ENCODE assay signal across 8 cellular contexts in genomic region chr1:16440150-16440479, GRCh38. TPM values are rescaled to one million over a fixed set of nuclear protein-coding genes. Genes with fewer than 3 reads are reported as not detected.
A peak's percentile ranks its signal among the peaks of the same experiment; 100 is the strongest.
DNase-seq lines count a peak whose midpoint lies in the region; ATAC-seq lines count a peak whose summit lies in the region.

No MANE protein-coding gene starts in this region.

- WGBS in urinary bladder: 36% methylated on average over 7 of the region's 7 CpGs

- DNase-seq in NCI-H2029 treated with DMSO at 0.1 percent for 48 hours (lab: John Stamatoyannopoulos, UW): peak; percentile 53
- DNase-seq in NCI-H2029 (lab: John Stamatoyannopoulos, UW): no peak
- no peak for DNase-seq in adipocyte (ENCODE audit: low read depth)
- DNase-seq in left colon: no peak
- no peak for DNase-seq in effector CD8-positive, alpha-beta T cell (lab: John Stamatoyannopoulos, UW)

- H3K36me3 ChIP-seq in adipocyte (ENCODE audit: control insufficient read depth, insufficient read depth, low read length, severe bottlenecking) (peaks cover 20% of the 10 kb centered on the region), urinary bladder (ENCODE audit: insufficient read depth) (no peaks in the 10 kb centered on the region)

- peak; percentile 16 for ATAC-seq in HG03095 (IDR thresholded peaks at IDR 0.05; ENCODE audit: unreplicated experiment)
- peak; percentile 1 for ATAC-seq in left colon
- ATAC-seq in HG03378 (IDR thresholded peaks at IDR 0.05; ENCODE audit: unreplicated experiment): no peak

- H3K4me1 ChIP-seq in adipocyte (ENCODE audit: control insufficient read depth, insufficient read depth, low read length) (peaks cover 13% of the 10 kb centered on the region), urinary bladder (ENCODE audit: insufficient read depth) (no peaks in the 10 kb centered on the region)

- H3K9ac ChIP-seq in adipocyte (ENCODE audit: low read length): peak overlapping the region; percentile 97

- no peaks in the 10 kb centered on the region for H3K27me3 ChIP-seq in adipocyte (replicated peaks; ENCODE audit: control insufficient read depth, insufficient read depth, low read length)

- H3K4me3 ChIP-seq in adipocyte (ENCODE audit: low read length) (peak overlapping the region; percentile 95), urinary bladder (ENCODE audit: low read depth, low read length) (peak overlapping the region; percentile 86)

- intact Hi-C loops in left colon (cut with DNase I, micrococcal nuclease): no loop called here

- H3K9me3 ChIP-seq in adipocyte (ENCODE audit: control insufficient read depth, low read length): no peaks in the 10 kb centered on the region

- H3K27ac ChIP-seq in urinary bladder (ENCODE audit: low read depth): peak overlapping the region; percentile 33

RNA-seq across cellular contexts. Expression of gene NECAP2, which starts 0.4 kb away (rescaled TPM):
- total RNA-seq in left colon (10 to 100 TPM; 41.5 to 57.0 TPM), urinary bladder (46.0 TPM)
- 36.6 TPM for polyA plus RNA-seq in urinary bladder

RNA-seq across cellular contexts. Expression of gene SPATA21, which starts 2.9 kb away (rescaled TPM):
- total RNA-seq in left colon (not detected), urinary bladder (not detected)
- polyA plus RNA-seq in urinary bladder: 0.29 TPM
